ENCODE assay signal across 20 cellular contexts in genomic region chr4:6492027-6492590, GRCh38. TPM values are rescaled to one million over a fixed set of nuclear protein-coding genes. Genes with fewer than 3 reads are reported as not detected.
"Had no signal": no experiment of that assay in that cellular context is flagged by ENCODE, and none has a peak within 500 bp of the region (broad histone marks: within the 10 kb centered on the region; RNA-seq: fewer than 3 reads in every experiment).

No MANE protein-coding gene starts in this region.

- H3K27me3 ChIP-seq: Peyer's patch had no signal

- H3K4me3 ChIP-seq: Peyer's patch, SJSA1 had no signal

- H3K4me1 ChIP-seq: Peyer's patch, SJSA1 had no signal

- H3K9ac ChIP-seq: KMS-11 had no signal

- H3K27ac ChIP-seq: KMS-11, Peyer's patch, SJSA1 had no signal

- ATAC-seq: activated CD4-positive, CD25-positive, alpha-beta regulatory T cell treated with anti-CD3 and anti-CD28 coated beads, Interleukin-2, amount 50 U/mL, for 24 hours; activated CD8-positive, alpha-beta T cell treated with anti-CD3 and anti-CD28 coated beads for 36 hours; SK-N-SH treated with all-trans-retinoic acid at 6 μM for 48 hours had no signal

- DNase-seq: activated CD4-positive, alpha-beta T cell treated with anti-CD3 and anti-CD28 coated beads for 4 hours; activated CD8-positive, alpha-beta T cell treated with anti-CD3 and anti-CD28 coated beads for 36 hours; activated gamma-delta T cell; activated naive CD4-positive, alpha-beta T cell treated with anti-CD3 and anti-CD28 coated beads for 36 hours; activated T-cell treated with anti-CD3 and anti-CD28 coated beads, Interleukin-2, amount 50 U/mL, for 24 hours; amygdala; NCI-H1092; NCI-H1417; NCI-H1930; NCI-H345; NCI-H510A treated with DMSO at 0.1 percent for 48 hours; NCI-H69; NK-92 treated with Interleukin-12 subunit alpha and Interleukin-12 subunit beta, amount 100 ng/mL, for 24 hours; Peyer's patch; SHP77 had no signal

- H3K9me3 ChIP-seq: SJSA1 had no signal

- H3K36me3 ChIP-seq: Peyer's patch, SJSA1 had no signal

- H3K4me2 ChIP-seq: KMS-11 had no signal

RNA-seq across cellular contexts. Expression of gene PPP2R2C, which starts 19.7 kb away (rescaled TPM):
- total RNA-seq: activated CD8-positive, alpha-beta T cell treated with anti-CD3 and anti-CD28 coated beads for 36 hours; activated naive CD4-positive, alpha-beta T cell treated with anti-CD3 and anti-CD28 coated beads for 36 hours; activated T-helper 1 cell treated with anti-CD3 and anti-CD28 coated beads, Interleukin-12 subunit alpha, Interleukin-12 subunit beta, Interleukin-2, Interleukin-4 antibody, amounts not matched to agents 30 ng/mL and 10 ng/mL and 1 ng/mL, durations not matched to agents 14 hours and 24 hours and 36 hours; SJSA1 had no signal
